ENCODE assay signal across 12 cellular contexts in genomic region chrX:153956044-153956907, GRCh38.
"Had no signal": no experiment of that assay in that cellular context is flagged by ENCODE, and none has a peak within 500 bp of the region (broad histone marks: within the 10 kb centered on the region; RNA-seq: fewer than 3 reads in every experiment).

No MANE protein-coding gene starts in this region.

- H3K4me3 ChIP-seq: ascending aorta, dorsolateral prefrontal cortex, lower lobe of right lung, suprapubic skin had no signal

- H3K27me3 ChIP-seq: ascending aorta, neutrophil, suprapubic skin had no signal

- H3K27me3 Mint-ChIP-seq: type B pancreatic cell had no signal

- H3K27ac ChIP-seq: dorsolateral prefrontal cortex, lower lobe of right lung, neutrophil, suprapubic skin had no signal

- H3K9me3 Mint-ChIP-seq: activated T-cell treated with anti-CD3 and anti-CD28 coated beads, Interleukin-2, amount 50 U/mL, for 4 hours; mesothelial cell of epicardium; type B pancreatic cell had no signal

- DNase-seq: activated CD4-positive, alpha-beta T cell treated with anti-CD3 and anti-CD28 coated beads, Interleukin-2, amount 50 U/mL, for 1 hour; activated effector memory CD4-positive, alpha-beta T cell treated with anti-CD3 and anti-CD28 coated beads, Interleukin-2, amount 50 U/mL, for 16 hours; activated T-cell treated with anti-CD3 and anti-CD28 coated beads, Interleukin-2, amount 50 U/mL, for 4 hours; dorsolateral prefrontal cortex; hypothalamus; lower lobe of right lung; small intestine had no signal

- H3K4me1 Mint-ChIP-seq: mesothelial cell of epicardium had no signal

- H3K27ac Mint-ChIP-seq: mesothelial cell of epicardium, type B pancreatic cell had no signal

- ATAC-seq: activated T-cell treated with anti-CD3 and anti-CD28 coated beads, Interleukin-2, amount 50 U/mL, for 4 hours; lower lobe of right lung had no signal

- H3K9me3 ChIP-seq: ascending aorta, lower lobe of right lung, neutrophil, suprapubic skin had no signal

- H3K4me3 Mint-ChIP-seq: activated T-cell treated with anti-CD3 and anti-CD28 coated beads, Interleukin-2, amount 50 U/mL, for 4 hours; mesothelial cell of epicardium; type B pancreatic cell had no signal

- H3K4me1 ChIP-seq: lower lobe of right lung, suprapubic skin had no signal
